ENCODE assay signal across 15 cellular contexts in genomic region chr17:27376637-27377547, GRCh38.
DNase-seq lines count a peak whose midpoint lies in the region; ATAC-seq and TF ChIP-seq lines count a peak whose summit lies in the region.
"Had no signal": no experiment of that assay in that cellular context is flagged by ENCODE, and none has a peak within 500 bp of the region (broad histone marks: within the 10 kb centered on the region; RNA-seq: fewer than 3 reads in every experiment).

No MANE protein-coding gene starts in this region.

- H3K27ac Mint-ChIP-seq in activated CD8-positive, alpha-beta T cell treated with anti-CD3 and anti-CD28 coated beads for 36 hours, result no peak overlapping the region
- H3K27ac Mint-ChIP-seq: activated naive CD4-positive, alpha-beta T cell treated with anti-CD3 and anti-CD28 coated beads for 36 hours; progenitor cell of endocrine pancreas had no signal

- CTCF ChIA-PET in PC-3 (lab: Charles Lee), result no interaction called here
- CTCF ChIA-PET in activated CD8-positive, alpha-beta T cell treated with anti-CD3 and anti-CD28 coated beads for 36 hours (lab: Charles Lee), result interaction anchor here (0.7 to 2.0 kb wide), 7 partner anchors 11 to 233 kb away, joined by 3 to 8 read pairs (median 3); no protein-coding TSS in a partner anchor

- POLR2A ChIA-PET in PC-3 (lab: Charles Lee; ENCODE audit: unreplicated experiment), result interaction anchor here (0.6 kb wide), 1 partner anchor 72 kb away, joined by 3 read pairs; no protein-coding TSS in a partner anchor
- POLR2A ChIA-PET in activated CD8-positive, alpha-beta T cell treated with anti-CD3 and anti-CD28 coated beads for 36 hours (lab: Charles Lee), result no interaction called here

- peaks cover 14% of the 10 kb centered on the region for H3K9me3 Mint-ChIP-seq in activated CD8-positive, alpha-beta T cell treated with anti-CD3 and anti-CD28 coated beads for 36 hours

- H3K4me3 Mint-ChIP-seq in activated CD8-positive, alpha-beta T cell treated with anti-CD3 and anti-CD28 coated beads for 36 hours, result no peak overlapping the region
- H3K4me3 Mint-ChIP-seq: activated naive CD4-positive, alpha-beta T cell treated with anti-CD3 and anti-CD28 coated beads for 36 hours had no signal

- H3K9me3 ChIP-seq in PC-3 (ENCODE audit: low read length), result no peaks in the 10 kb centered on the region
- no peaks in the 10 kb centered on the region for H3K9me3 ChIP-seq in gastrocnemius medialis

- H3K36me3 Mint-ChIP-seq in activated CD8-positive, alpha-beta T cell treated with anti-CD3 and anti-CD28 coated beads for 36 hours (ENCODE audit: low read depth), result peaks cover 6% of the 10 kb centered on the region

- H3K27me3 ChIP-seq in PC-3 (ENCODE audit: low read length) (no peaks in the 10 kb centered on the region), gastrocnemius medialis (peaks cover 0 to 8% (median 0%) of the 10 kb centered on the region in 3 donors)

- in situ Hi-C loops in gastrocnemius medialis (cut with MboI; ENCODE audit: low sequenced_read_pairs in 4 of 4), result no loop called here

- H3K36me3 ChIP-seq in PC-3 (ENCODE audit: low read depth, low read length), result no peaks in the 10 kb centered on the region; the same call in 1 of the 2 replicates
- no peaks in the 10 kb centered on the region for H3K36me3 ChIP-seq in gastrocnemius medialis

- intact Hi-C loops in PC-3 (cut with micrococcal nuclease), result no loop called here
- intact Hi-C loops in activated CD8-positive, alpha-beta T cell treated with anti-CD3 and anti-CD28 coated beads for 36 hours (cut with micrococcal nuclease), result no loop called here
- intact Hi-C loops in gastrocnemius medialis (cut with DNase I; ENCODE audit: low total_unique reads), result no loop called here
- intact Hi-C loops in Right ventricle myocardium inferior (cut with DNase I), result no loop called here

- peak overlapping the region; percentile 65 for H3K4me2 ChIP-seq in PC-3 (ENCODE audit: low read length)

- H3F3A ChIP-seq in PC-3 (ENCODE audit: low read length, unreplicated experiment), result no peaks in the 10 kb centered on the region

- no TSS peak for BruUV-seq in PC-3 (replicated peaks; lab: Mats Ljungman, UMichigan)

- H3K4me3 ChIP-seq in PC-3 (ENCODE audit: low read length), result no peak overlapping the region
- H3K4me3 ChIP-seq in choroid plexus epithelial cell (ENCODE audit: low read depth, low read length), result no peak overlapping the region
- H3K4me3 ChIP-seq in gastrocnemius medialis, result no peak overlapping the region

- no peak overlapping the region for H2AFZ ChIP-seq in PC-3 (ENCODE audit: low read length)

- ATAC-seq in PC-3 (peak; percentile 73), GM21528 (IDR thresholded peaks at IDR 0.05; ENCODE audit: low FRiP score, unreplicated experiment) (no peak), gastrocnemius medialis (no peak), Right ventricle myocardium inferior (no peak)
- no peak for ATAC-seq in activated CD8-positive, alpha-beta T cell treated with anti-CD3 and anti-CD28 coated beads for 36 hours

- no peaks in the 10 kb centered on the region for H4K20me1 ChIP-seq in PC-3 (ENCODE audit: low read length)

- 0 out of 2 replicates have a peak overlapping the region, but pooled peaks have one; percentile 10 for H3K9ac ChIP-seq in PC-3 (ENCODE audit: low read length)

- TF ChIP-seq CTCF in PC-3 (conservative IDR thresholded peaks at IDR 0.05; ENCODE audit: low read depth, low read length) (no peak), choroid plexus epithelial cell (conservative IDR thresholded peaks at IDR 0.05; ENCODE audit: low read depth, low read length) (no peak), gastrocnemius medialis (IDR thresholded peaks at IDR 0.05 in 4 of 5, conservative IDR thresholded peaks at IDR 0.05 in 1 of 5) (no peak)
- TF ChIP-seq CTCF in activated CD8-positive, alpha-beta T cell treated with anti-CD3 and anti-CD28 coated beads for 36 hours (IDR thresholded peaks at IDR 0.05), result no peak

- peak; percentile 46 for DNase-seq in GM04504 (ENCODE audit: low read depth)
- DNase-seq in PC-3, result peak; percentile 81
- peak; percentile 64 for DNase-seq in choroid plexus epithelial cell (ENCODE audit: low read depth)
- DNase-seq in renal cortical epithelial cell (ENCODE audit: low read depth), result peak; percentile 65
- no peak for DNase-seq in activated CD8-positive, alpha-beta T cell treated with anti-CD3 and anti-CD28 coated beads for 36 hours
- DNase-seq in gastrocnemius medialis, result no peak
- no peak for DNase-seq in Right ventricle myocardium inferior (ENCODE audit: missing footprints)
- DNase-seq: activated naive CD4-positive, alpha-beta T cell treated with anti-CD3 and anti-CD28 coated beads for 36 hours; DND-41; kidney glomerular epithelial cell; MV-4-11; stimulated activated CD4-positive, alpha-beta T cell treated with anti-CD3 and anti-CD28 coated beads, Interleukin-1b, Interleukin-23, amount 100 ng/mL, for 48 hours had no signal

- H3K4me1 ChIP-seq in PC-3 (ENCODE audit: insufficient read depth, low read length) (peaks cover 27% of the 10 kb centered on the region), gastrocnemius medialis (peaks cover 7 to 10% of the 10 kb centered on the region in 2 donors)

- H3K79me2 ChIP-seq in PC-3 (ENCODE audit: low read length), result no peaks in the 10 kb centered on the region

- no peak for TF ChIP-seq POLR2A in gastrocnemius medialis (IDR thresholded peaks at IDR 0.05)

- no peaks in the 10 kb centered on the region for H3K9me2 ChIP-seq in PC-3 (replicated peaks; ENCODE audit: low read length)

- H3K4me1 Mint-ChIP-seq in activated CD8-positive, alpha-beta T cell treated with anti-CD3 and anti-CD28 coated beads for 36 hours (ENCODE audit: low read depth), result no peaks in the 10 kb centered on the region

- H3K27ac ChIP-seq in PC-3 (ENCODE audit: low read length) (peak overlapping the region; percentile 71), gastrocnemius medialis (no peak overlapping the region)
- H3K27ac ChIP-seq: C4-2B had no signal

- H3K27me3 Mint-ChIP-seq in activated CD8-positive, alpha-beta T cell treated with anti-CD3 and anti-CD28 coated beads for 36 hours, result peaks cover 17% of the 10 kb centered on the region

Comparison
In these comparisons a context has a peak if more than half of its experiments do, and no peak if none do; other contexts are left out.
1. DNase-seq: peak in GM04504 (single experiment), PC-3 (single experiment), choroid plexus epithelial cell (single experiment) and renal cortical epithelial cell (single experiment); none in activated CD8-positive, alpha-beta T cell treated with anti-CD3 and anti-CD28 coated beads for 36 hours (single experiment), gastrocnemius medialis (0 of 2) and Right ventricle myocardium inferior (single experiment).